Comparison of ENCODE assay signal across 8 cellular contexts in the genomic region with DNA sequence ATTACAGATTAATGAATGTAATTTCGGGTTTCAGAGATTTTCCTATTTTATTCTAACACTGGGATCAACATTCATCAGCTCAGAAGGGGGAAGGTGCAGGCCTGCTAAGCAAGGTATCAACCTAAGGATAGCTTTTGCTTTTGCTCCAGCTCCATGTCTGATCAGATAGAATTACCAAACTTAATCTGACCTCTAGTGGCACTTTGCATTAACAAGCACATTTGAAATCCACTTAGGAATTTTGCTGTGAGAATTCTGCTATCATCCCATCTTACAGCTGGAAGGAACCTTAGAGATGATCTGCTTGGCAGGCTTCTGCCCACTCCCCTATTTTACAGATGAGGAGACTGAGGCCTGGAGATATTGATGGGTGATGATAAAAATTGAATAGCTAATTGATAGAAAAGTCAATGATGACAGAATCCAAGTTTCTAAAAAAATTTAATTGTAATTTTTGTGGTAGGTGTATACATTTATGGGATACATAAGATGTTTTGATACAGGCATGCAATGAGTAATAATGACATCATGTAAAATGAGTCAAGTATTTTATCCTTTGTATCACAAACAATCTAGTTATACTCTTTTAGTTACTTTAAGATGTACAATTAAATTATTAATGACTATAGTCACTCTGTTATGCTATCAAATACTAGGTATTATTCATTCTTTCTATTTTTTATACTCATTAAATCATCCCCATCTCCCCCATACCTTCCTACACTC.
A peak's percentile ranks its signal among the peaks of the same experiment; 100 is the strongest.
DNase-seq lines count a peak whose midpoint lies in the region; ATAC-seq and TF ChIP-seq lines count a peak whose summit lies in the region.

No MANE protein-coding gene starts in this region.

- intact Hi-C loops in Caco-2 (cut with micrococcal nuclease; ENCODE audit: unreplicated experiment): loop anchor here (1.0 to 5.0 kb wide), 6 partner anchors 133 to 531 kb away; no protein-coding TSS in a partner anchor

- no TSS peak for BruUV-seq in Caco-2 (replicated peaks; lab: Mats Ljungman, UMichigan)

- peak; percentile 44 for ATAC-seq in GM19372 (IDR thresholded peaks at IDR 0.05; ENCODE audit: low read depth, unreplicated experiment)

- no peaks in the 10 kb centered on the region for H3K36me3 ChIP-seq in Caco-2 (ENCODE audit: control insufficient read depth, insufficient read depth, low read length)

- H3K4me3 Mint-ChIP-seq in Caco-2 (ENCODE audit: unreplicated experiment): no peak overlapping the region

- peaks cover 2% of the 10 kb centered on the region for H3K27me3 Mint-ChIP-seq in Caco-2 (ENCODE audit: insufficient read depth, unreplicated experiment)

- peaks cover 7% of the 10 kb centered on the region for H3K4me1 Mint-ChIP-seq in Caco-2 (ENCODE audit: low read depth, unreplicated experiment)

- H3K9me3 ChIP-seq in Caco-2: no peaks in the 10 kb centered on the region

- H3K27me3 ChIP-seq in Caco-2 (replicated peaks; ENCODE audit: control insufficient read depth, insufficient read depth, low read length): no peaks in the 10 kb centered on the region

- CTCF ChIA-PET in Caco-2 (lab: Charles Lee): interaction anchor here (0.8 to 2.6 kb wide), 12 partner anchors 92 to 422 kb away, joined by 3 to 46 read pairs (median 6); a partner anchor contains a TSS

- no peaks in the 10 kb centered on the region for H3K36me3 Mint-ChIP-seq in Caco-2 (ENCODE audit: insufficient read depth, unreplicated experiment)

- H3K4me1 ChIP-seq in Caco-2: no peaks in the 10 kb centered on the region; the same call in 1 of the 2 replicates

- DNase-seq in Caco-2 (peak in 1 of 2 experiments; percentile 51), NAMALWA (ENCODE audit: low spot score) (peak; percentile 49), SK-N-DZ (ENCODE audit: low spot score) (peak; percentile 73), fibroblast of mammary gland (ENCODE audit: low read depth) (peak; percentile 83), non-pigmented ciliary epithelial cell (ENCODE audit: low read depth) (peak; percentile 59)
- DNase-seq in effector CD8-positive, alpha-beta T cell (lab: John Stamatoyannopoulos, UW): no peak
- no peak for DNase-seq in stimulated activated CD4-positive, alpha-beta T cell treated with anti-CD3 and anti-CD28 coated beads, Interleukin-2, amount 100 ng/mL, for 48 hours

- no peaks in the 10 kb centered on the region for H3K9me3 Mint-ChIP-seq in Caco-2 (ENCODE audit: unreplicated experiment)

- POLR2A ChIA-PET in Caco-2 (lab: Charles Lee): no interaction called here

- H3K4me3 ChIP-seq in Caco-2 (ENCODE audit: low read depth, low read length): no peak overlapping the region
- H3K4me3 ChIP-seq in fibroblast of mammary gland (ENCODE audit: control insufficient read depth, low read depth, low read length): no peak overlapping the region

- peak; percentile 49 to 52 for TF ChIP-seq CTCF in Caco-2 (IDR thresholded peaks at IDR 0.05; ENCODE audit: insufficient read depth in 1 of 2, low read depth in 1 of 2, low read length in 1 of 2, severe bottlenecking in 1 of 2, unreplicated experiment in 1 of 2)
- peak; percentile 61 for TF ChIP-seq CTCF in fibroblast of mammary gland (conservative IDR thresholded peaks at IDR 0.05; ENCODE audit: control insufficient read depth, insufficient read depth, low read depth, low read length)

- H3K27ac Mint-ChIP-seq in Caco-2 (ENCODE audit: unreplicated experiment): no peak overlapping the region

Comparison
In these comparisons a context has a peak if more than half of its experiments do, and no peak if none do; other contexts are left out.
1. DNase-seq: peak in NAMALWA (single experiment), SK-N-DZ (single experiment), fibroblast of mammary gland (single experiment) and non-pigmented ciliary epithelial cell (single experiment); none in effector CD8-positive, alpha-beta T cell (single experiment) and stimulated activated CD4-positive, alpha-beta T cell treated with anti-CD3 and anti-CD28 coated beads, Interleukin-2, amount 100 ng/mL, for 48 hours (0 of 2).